Comparison of ENCODE assay signal across 23 cellular contexts in genomic region chr18:78477840-78478239, GRCh38.
"Had no signal": no experiment of that assay in that cellular context is flagged by ENCODE, and none has a peak within 500 bp of the region (broad histone marks: within the 10 kb centered on the region; RNA-seq: fewer than 3 reads in every experiment).

No MANE protein-coding gene starts in this region.

- FAIRE-seq: HepG2, RCC 7860 had no signal

- H3K27me3 ChIP-seq: MG63 had no signal

- H3K27ac ChIP-seq: RWPE1 had no signal

- H3K36me3 ChIP-seq: MG63 had no signal

- H3K9me3 ChIP-seq: MG63, SK-N-SH had no signal

- H3K4me3 ChIP-seq: MG63 had no signal

- H3K4me2 ChIP-seq: SK-N-SH had no signal

- DNase-seq: IMR-90, Karpas-422, KG1, MG63, NCI-H1092, NCI-H1105 treated with DMSO at 0.1 percent for 48 hours, NCI-H1417 treated with DMSO at 0.1 percent for 48 hours, NCI-H146, NCI-H187, NCI-H2029, NCI-H2081 treated with DMSO at 0.1 percent for 48 hours, NCI-H2171, NCI-H226, NCI-H446, NCI-H510A, NCI-H524 treated with DMSO at 0.1 percent for 48 hours, NCI-H69, NCI-H774, SHP77, SK-N-SH had no signal

- ATAC-seq: HepG2 had no signal

- H3K9ac ChIP-seq: SK-N-SH had no signal
